ENCODE assay signal across 11 cellular contexts in the genomic region with DNA sequence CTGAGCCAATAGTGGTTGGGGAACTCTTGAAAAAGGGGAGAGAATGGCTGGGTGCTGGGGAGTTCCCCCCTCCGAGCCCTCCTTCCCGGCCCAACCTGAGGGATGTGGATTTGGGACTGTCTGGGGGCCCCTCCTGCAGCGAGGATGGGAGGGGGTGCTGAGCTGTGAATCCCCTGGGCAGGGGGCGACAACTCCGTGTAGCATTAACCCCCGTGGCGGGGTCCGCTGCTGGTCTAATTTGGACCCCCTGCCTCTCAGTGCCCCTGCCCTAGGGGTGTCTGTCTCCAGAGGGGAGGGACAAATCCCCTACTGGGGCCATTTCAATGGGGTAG. TPM values are rescaled to one million over a fixed set of nuclear protein-coding genes. Genes with fewer than 3 reads are reported as not detected.
A peak's percentile ranks its signal among the peaks of the same experiment; 100 is the strongest.
DNase-seq lines count a peak whose midpoint lies in the region; ATAC-seq, FAIRE-seq and TF ChIP-seq lines count a peak whose summit lies in the region.
"Had no signal": no experiment of that assay in that cellular context is flagged by ENCODE, and none has a peak within 500 bp of the region (broad histone marks: within the 10 kb centered on the region; RNA-seq: fewer than 3 reads in every experiment).

No MANE protein-coding gene starts in this region.

- peaks cover 28% of the 10 kb centered on the region for H3K4me1 Mint-ChIP-seq in astrocyte (ENCODE audit: low read depth, unreplicated experiment)
- peaks cover 26 to 63% (median 56%) of the 10 kb centered on the region in 7 donors for H3K4me1 Mint-ChIP-seq in naive thymus-derived CD4-positive, alpha-beta T cell

- H3K27me3 ChIP-seq in heart right ventricle (no peaks in the 10 kb centered on the region), astrocyte (ENCODE audit: insufficient read depth, low read length) (no peaks in the 10 kb centered on the region)
- no peaks in the 10 kb centered on the region for H3K27me3 ChIP-seq in naive thymus-derived CD4-positive, alpha-beta T cell (ENCODE audit: control insufficient read depth in 2 of 2, insufficient read depth in 2 of 2, low read length in 2 of 2)

- peak overlapping the region in 5 of 10 donors; percentile 7 to 76 (median 11) for H3K4me3 ChIP-seq in heart right ventricle
- no peak overlapping the region for H3K4me3 ChIP-seq in astrocyte (ENCODE audit: insufficient read depth, low read depth, low read length)
- H3K4me3 ChIP-seq in naive thymus-derived CD4-positive, alpha-beta T cell (ENCODE audit: low read length), result no peak overlapping the region
- H3K4me3 ChIP-seq in urinary bladder (ENCODE audit: low read depth, low read length), result no peak overlapping the region

- intact Hi-C loops in heart right ventricle (cut with DNase I), result no loop called here
- intact Hi-C loops in left ventricle myocardium superior (cut with micrococcal nuclease), result no loop called here
- intact Hi-C loops in naive thymus-derived CD4-positive, alpha-beta T cell (cut with micrococcal nuclease), result no loop called here

- 69 to 70% methylated on average over 8 of the region's 8 CpGs for WGBS in heart right ventricle, 2 donors
- 72% methylated on average over 8 of the region's 8 CpGs for WGBS in urinary bladder

- H3K9ac ChIP-seq in astrocyte (ENCODE audit: low read length), result peak overlapping the region; percentile 7

- peak overlapping the region; percentile 75 for H3K27ac Mint-ChIP-seq in astrocyte (ENCODE audit: unreplicated experiment)
- peak overlapping the region; percentile 62 to 98 (median 96) for H3K27ac Mint-ChIP-seq in naive thymus-derived CD4-positive, alpha-beta T cell

- H3K4me3 Mint-ChIP-seq in astrocyte (ENCODE audit: unreplicated experiment), result no peak overlapping the region
- peak overlapping the region in 9 of 10 donors; percentile 44 to 90 (median 88) for H3K4me3 Mint-ChIP-seq in naive thymus-derived CD4-positive, alpha-beta T cell

- H3K4me2 ChIP-seq in astrocyte (ENCODE audit: low read length), result peak overlapping the region; percentile 46

- H3K27me3 Mint-ChIP-seq in astrocyte (ENCODE audit: low read depth, unreplicated experiment), result no peaks in the 10 kb centered on the region
- H3K27me3 Mint-ChIP-seq in naive thymus-derived CD4-positive, alpha-beta T cell, result no peaks in the 10 kb centered on the region

- no peak overlapping the region for H2AFZ ChIP-seq in astrocyte (ENCODE audit: low read depth, low read length)

- H3K79me2 ChIP-seq in astrocyte (ENCODE audit: insufficient read depth, low read length), result peaks cover 43% of the 10 kb centered on the region

- H3K36me3 ChIP-seq in heart right ventricle (peaks cover 15 to 61% (median 48%) of the 10 kb centered on the region in 9 donors), astrocyte (ENCODE audit: insufficient read depth, low read length) (peaks cover 22% of the 10 kb centered on the region), urinary bladder (ENCODE audit: insufficient read depth) (peaks cover 11% of the 10 kb centered on the region)
- H3K36me3 ChIP-seq in naive thymus-derived CD4-positive, alpha-beta T cell (ENCODE audit: control insufficient read depth in 2 of 3, insufficient read depth in 3 of 3, low read length in 3 of 3), result peaks cover 19 to 46% (median 29%) of the 10 kb centered on the region in 3 experiments

- POLR2A ChIA-PET in naive thymus-derived CD4-positive, alpha-beta T cell (lab: Charles Lee), result interaction anchor here (2.4 to 14.9 kb wide), 3 partner anchors 9 to 17 kb away, joined by 13 to 366 read pairs (median 229); a partner anchor contains a TSS

- H3K4me1 ChIP-seq in heart right ventricle (peaks cover 57 to 97% (median 93%) of the 10 kb centered on the region in 9 donors), astrocyte (ENCODE audit: insufficient read depth, low read length) (peaks cover 77% of the 10 kb centered on the region), urinary bladder (ENCODE audit: insufficient read depth) (peaks cover 2% of the 10 kb centered on the region)
- peaks cover 64 to 71% of the 10 kb centered on the region in 2 donors for H3K4me1 ChIP-seq in naive thymus-derived CD4-positive, alpha-beta T cell (ENCODE audit: control insufficient read depth in 2 of 2, insufficient read depth in 2 of 2, low read length in 2 of 2)

- DNase-seq in heart right ventricle (no peak), left ventricle myocardium superior (no peak), astrocyte (ENCODE audit: low read depth) (no peak), GM19238 (ENCODE audit: insufficient read length, low spot score) (no peak), H4 (ENCODE audit: low spot score) (no peak)
- DNase-seq in naive thymus-derived CD4-positive, alpha-beta T cell, result no peak
- DNase-seq: HCEC 1CT, NCI-H1048 had no signal

- no peaks in the 10 kb centered on the region for H3K9me3 ChIP-seq in heart right ventricle
- no peaks in the 10 kb centered on the region for H3K9me3 ChIP-seq in astrocyte (ENCODE audit: insufficient read depth, low read depth, low read length)
- H3K9me3 ChIP-seq in naive thymus-derived CD4-positive, alpha-beta T cell (ENCODE audit: control insufficient read depth in 2 of 3, low read length in 3 of 3), result no peaks in the 10 kb centered on the region

- FAIRE-seq in astrocyte (lab: Jason Lieb, UNC), result no peak
- FAIRE-seq: bronchial epithelial cell had no signal

- ATAC-seq in heart right ventricle (no peak), left ventricle myocardium superior (no peak), HG02759 (IDR thresholded peaks at IDR 0.05; ENCODE audit: unreplicated experiment) (no peak)
- ATAC-seq in naive thymus-derived CD4-positive, alpha-beta T cell, result no peak

- H3K36me3 Mint-ChIP-seq in astrocyte (ENCODE audit: low read depth, unreplicated experiment), result peaks cover 6% of the 10 kb centered on the region
- H3K36me3 Mint-ChIP-seq in naive thymus-derived CD4-positive, alpha-beta T cell, result peaks cover 0 to 17% (median 4%) of the 10 kb centered on the region in 5 donors

- H4K20me1 ChIP-seq in astrocyte (ENCODE audit: insufficient read depth, low read length), result peaks cover 67% of the 10 kb centered on the region

- CTCF ChIA-PET in naive thymus-derived CD4-positive, alpha-beta T cell (lab: Charles Lee), result interaction anchor here (1.7 to 3.5 kb wide), 3 partner anchors 9 to 14 kb away, joined by 5 to 16 read pairs (median 8); a partner anchor contains a TSS

- TF ChIP-seq CTCF in heart right ventricle (IDR thresholded peaks at IDR 0.05), result no peak
- no peak for TF ChIP-seq CTCF in astrocyte (IDR thresholded peaks at IDR 0.05; ENCODE audit: insufficient read depth, low read depth, low read length)

- no peaks in the 10 kb centered on the region for H3K9me3 Mint-ChIP-seq in astrocyte (ENCODE audit: unreplicated experiment)
- H3K9me3 Mint-ChIP-seq in naive thymus-derived CD4-positive, alpha-beta T cell, result no peaks in the 10 kb centered on the region

- H3K27ac ChIP-seq in heart right ventricle, result peak overlapping the region; percentile 85 to 100 (median 98)
- peak overlapping the region; percentile 69 for H3K27ac ChIP-seq in astrocyte (ENCODE audit: low read depth, low read length)
- peak overlapping the region; percentile 99 for H3K27ac ChIP-seq in naive thymus-derived CD4-positive, alpha-beta T cell (ENCODE audit: low read depth, low read length)
- H3K27ac ChIP-seq in urinary bladder (ENCODE audit: low read depth), result peak overlapping the region; percentile 65

RNA-seq across cellular contexts. Expression of a gene that starts 9.7 kb away (rescaled TPM):
- total RNA-seq in heart right ventricle (100 to 1,000 TPM in 2 of 10 donors, 10 to 100 TPM in 8; 45.9 to 236 (median 68.5) TPM), left ventricle myocardium superior (59.7 TPM), astrocyte (119 and 141 TPM in 2 replicates), urinary bladder (12.2 TPM)
- polyA plus RNA-seq in heart right ventricle (10 to 100 TPM; 22.7 to 48.6 TPM), urinary bladder (64.3 TPM)
- total RNA-seq in naive thymus-derived CD4-positive, alpha-beta T cell, result 100 to 1,000 TPM in 2 of 5 experiments, 10 to 100 TPM in 3; 22.6 to 310 (median 78.1) TPM
- 1 to 10 TPM; 1.4 to 3.6 TPM for polyA plus RNA-seq in naive thymus-derived CD4-positive, alpha-beta T cell
- 2.4 and 4.2 TPM in 2 replicates for total RNA-seq in H4 (2014; rRNA removed; shearing (Covaris generic))

RNA-seq across cellular contexts. Expression of a gene that starts 11.0 kb away (rescaled TPM):
- 100 to 1,000 TPM; 227 to 356 (median 280) TPM for total RNA-seq in heart right ventricle
- 100 to 1,000 TPM; 180 to 344 TPM for polyA plus RNA-seq in heart right ventricle
- total RNA-seq in left ventricle myocardium superior, result 248 TPM
- 184 and 215 TPM in 2 replicates for total RNA-seq in astrocyte
- total RNA-seq in naive thymus-derived CD4-positive, alpha-beta T cell, result 100 to 1,000 TPM; 237 to 629 (median 524) TPM
- 100 to 1,000 TPM; 233 to 247 TPM for polyA plus RNA-seq in naive thymus-derived CD4-positive, alpha-beta T cell
- 267 TPM for total RNA-seq in urinary bladder
- 536 TPM for polyA plus RNA-seq in urinary bladder
- 196 and 197 TPM in 2 replicates for total RNA-seq in H4 (2014; rRNA removed; shearing (Covaris generic))

RNA-seq across cellular contexts. Expression of a gene that starts 16.6 kb away (rescaled TPM):
- total RNA-seq in heart right ventricle (100 to 1,000 TPM; 491 to 770 (median 553) TPM), left ventricle myocardium superior (686 TPM), astrocyte (154 and 170 TPM in 2 replicates), urinary bladder (9.5 TPM)
- polyA plus RNA-seq in heart right ventricle (1,000 to 10,000 TPM in 1 of 2 donors, 100 to 1,000 TPM in 1; 821 to 2,879 TPM), urinary bladder (236 TPM)
- total RNA-seq in naive thymus-derived CD4-positive, alpha-beta T cell, result 100 to 1,000 TPM in 3 of 5 experiments, 10 to 100 TPM in 2; 90.6 to 178 (median 102) TPM
- polyA plus RNA-seq in naive thymus-derived CD4-positive, alpha-beta T cell, result 100 to 1,000 TPM; 209 to 302 TPM
- total RNA-seq in H4 (2014; rRNA removed; shearing (Covaris generic)), result 34.9 and 37.0 TPM in 2 replicates

RNA-seq across cellular contexts. Expression of a gene that starts 17.2 kb away (rescaled TPM):
- 10 to 100 TPM in 7 of 10 donors, 1 to 10 TPM in 3; 8.2 to 19.0 (median 12.7) TPM for total RNA-seq in heart right ventricle
- polyA plus RNA-seq in heart right ventricle, result 10 to 100 TPM; 40.2 to 70.2 TPM
- 13.1 TPM for total RNA-seq in left ventricle myocardium superior
- 50.5 and 50.8 TPM in 2 replicates for total RNA-seq in astrocyte
- total RNA-seq in naive thymus-derived CD4-positive, alpha-beta T cell, result 10 to 100 TPM; 31.7 to 57.3 (median 47.7) TPM
- polyA plus RNA-seq in naive thymus-derived CD4-positive, alpha-beta T cell, result 10 to 100 TPM; 75.0 to 78.8 TPM
- total RNA-seq in urinary bladder, result 4.9 TPM
- 55.9 TPM for polyA plus RNA-seq in urinary bladder
- 49.8 and 59.5 TPM in 2 replicates for total RNA-seq in H4 (2014; rRNA removed; shearing (Covaris generic))

RNA-seq across cellular contexts. Expression of a gene that starts 20.3 kb away (rescaled TPM):
- total RNA-seq in heart right ventricle, result 1 to 10 TPM in 9 of 10 donors, under 1 TPM in 1; 0.96 to 2.2 (median 1.4) TPM
- polyA plus RNA-seq in heart right ventricle, result 1 to 10 TPM in 1 of 2 donors, under 1 TPM in 1; 0.73 to 1.3 TPM
- 1.2 TPM for total RNA-seq in left ventricle myocardium superior
- 18.8 and 19.8 TPM in 2 replicates for total RNA-seq in astrocyte
- under 1 TPM in 2 of 5 experiments, not detected in 3; 0.15 to 0.27 TPM for total RNA-seq in naive thymus-derived CD4-positive, alpha-beta T cell
- polyA plus RNA-seq in naive thymus-derived CD4-positive, alpha-beta T cell, result not detected
- total RNA-seq in urinary bladder, result 0.53 TPM
- 0.43 TPM for polyA plus RNA-seq in urinary bladder
- total RNA-seq in H4 (2014; rRNA removed; shearing (Covaris generic)), result 0.37 and 1.2 TPM in 2 replicates
